Comparison of ENCODE assay signal across 25 cellular contexts in genomic region chr1:160949881-160950280, GRCh38. TPM values are rescaled to one million over a fixed set of nuclear protein-coding genes. Genes with fewer than 3 reads are reported as not detected.
"Had no signal": no experiment of that assay in that cellular context is flagged by ENCODE, and none has a peak within 500 bp of the region (broad histone marks: within the 10 kb centered on the region; RNA-seq: fewer than 3 reads in every experiment).

No MANE protein-coding gene starts in this region.

- H3K27ac ChIP-seq: brain microvascular endothelial cell, colonic mucosa, esophagus muscularis mucosa, gastroesophageal sphincter, heart left ventricle, left ventricle myocardium inferior, ovary, right lobe of liver, thoracic aorta had no signal

- H3K27ac Mint-ChIP-seq: activated B cell treated with CpG ODN at 0.5 μM for 24 hours; activated CD8-positive, alpha-beta T cell treated with anti-CD3 and anti-CD28 coated beads for 36 hours; activated T-helper 2 cell treated with anti-CD3 and anti-CD28 coated beads, Interferon-gamma antibody, Interleukin-2, Interleukin-4, amounts not matched to agents 10 μg/mL and 5 μg/mL and 100 μg/mL, durations not matched to agents 14 hours and 24 hours and 36 hours; naive thymus-derived CD4-positive, alpha-beta T cell; T-helper 2 cell treated with Interferon-gamma antibody and Interleukin-4, amounts not matched to agents 5 μg/mL and 100 μg/mL, for 36 hours had no signal

- H3K36me3 Mint-ChIP-seq: naive thymus-derived CD4-positive, alpha-beta T cell; stimulated activated naive B cell treated with anti-CD40 and anti-IgM and Interleukin-4, amounts not matched to agents 10 μg/mL and 1 μg/mL and 100 μg/mL, for 72 hours had no signal

- H3K4me1 ChIP-seq: colonic mucosa, esophagus muscularis mucosa, gastroesophageal sphincter had no signal

- ATAC-seq: activated CD8-positive, alpha-beta T cell treated with anti-CD3 and anti-CD28 coated beads for 36 hours; gastroesophageal sphincter; heart left ventricle; naive thymus-derived CD4-positive, alpha-beta T cell; stimulated activated naive B cell treated with anti-CD40 and anti-IgM and Interleukin-4, amounts not matched to agents 10 μg/mL and 1 μg/mL and 100 μg/mL, for 72 hours had no signal

- H3K27me3 ChIP-seq: brain microvascular endothelial cell, colonic mucosa, ovary, right lobe of liver had no signal

- H3K9me3 Mint-ChIP-seq: activated B cell treated with CpG ODN at 0.5 μM for 24 hours; activated CD8-positive, alpha-beta T cell treated with anti-CD3 and anti-CD28 coated beads for 36 hours; activated T-helper 2 cell treated with anti-CD3 and anti-CD28 coated beads, Interferon-gamma antibody, Interleukin-2, Interleukin-4, amounts not matched to agents 10 μg/mL and 5 μg/mL and 100 μg/mL, durations not matched to agents 14 hours and 24 hours and 36 hours; stimulated activated naive B cell treated with anti-CD40 and anti-IgM and Interleukin-4, amounts not matched to agents 10 μg/mL and 1 μg/mL and 100 μg/mL, for 72 hours; T-helper 2 cell treated with Interferon-gamma antibody and Interleukin-4, amounts not matched to agents 5 μg/mL and 100 μg/mL, for 36 hours had no signal

- H3K4me3 Mint-ChIP-seq: activated B cell treated with CpG ODN at 0.5 μM for 24 hours; activated CD8-positive, alpha-beta T cell treated with anti-CD3 and anti-CD28 coated beads for 36 hours; naive thymus-derived CD4-positive, alpha-beta T cell; stimulated activated naive B cell treated with anti-CD40 and anti-IgM and Interleukin-4, amounts not matched to agents 10 μg/mL and 1 μg/mL and 100 μg/mL, for 72 hours; T-helper 2 cell treated with Interferon-gamma antibody and Interleukin-4, amounts not matched to agents 5 μg/mL and 100 μg/mL, for 36 hours had no signal

- H3K9me3 ChIP-seq: colonic mucosa, esophagus muscularis mucosa, gastroesophageal sphincter, heart left ventricle, left ventricle myocardium inferior, ovary, right lobe of liver, thoracic aorta had no signal

- H3K4me3 ChIP-seq: colonic mucosa, esophagus muscularis mucosa, gastroesophageal sphincter, heart left ventricle, left ventricle myocardium inferior, ovary, right lobe of liver, thoracic aorta had no signal

- H3K36me3 ChIP-seq: brain microvascular endothelial cell, colonic mucosa, esophagus muscularis mucosa, gastroesophageal sphincter, heart left ventricle, left ventricle myocardium inferior, ovary, right lobe of liver, thoracic aorta had no signal

- DNase-seq: activated B cell treated with CpG ODN at 0.5 μM for 24 hours; activated CD4-positive, alpha-beta T cell treated with anti-CD3 and anti-CD28 coated beads for 4 hours; activated CD8-positive, alpha-beta T cell treated with anti-CD3 and anti-CD28 coated beads for 36 hours; activated naive CD4-positive, alpha-beta T cell treated with Interleukin-2 at 50 U/mL for 16 hours; activated T-cell treated with anti-CD3 and anti-CD28 coated beads, Interleukin-2, amount 50 U/mL, for 1 hour; anterior cingulate cortex; central memory CD4-positive, alpha-beta T cell; colonic mucosa; heart left ventricle; left ventricle myocardium inferior; naive thymus-derived CD4-positive, alpha-beta T cell; ovary; right lobe of liver; stimulated activated CD4-positive, alpha-beta T cell treated with anti-CD3 and anti-CD28 coated beads, Interleukin-4, amount 100 ng/mL, for 24 hours; stimulated activated naive B cell treated with anti-CD40 and anti-IgM and Interleukin-4, amounts not matched to agents 10 μg/mL and 1 μg/mL and 100 μg/mL, for 72 hours had no signal

RNA-seq across cellular contexts. Expression of gene ITLN2, which starts 4.7 kb away (rescaled TPM):
- total RNA-seq: activated B cell treated with CpG ODN at 0.5 μM for 24 hours; activated CD8-positive, alpha-beta T cell treated with anti-CD3 and anti-CD28 coated beads for 36 hours; activated T-helper 2 cell treated with anti-CD3 and anti-CD28 coated beads, Interferon-gamma antibody, Interleukin-2, Interleukin-4, amounts not matched to agents 10 μg/mL and 5 μg/mL and 100 μg/mL, durations not matched to agents 14 hours and 24 hours and 36 hours; colonic mucosa; esophagus muscularis mucosa; gastroesophageal sphincter; kidney epithelial cell; mucosa of gallbladder; naive thymus-derived CD4-positive, alpha-beta T cell; pulmonary artery endothelial cell; urinary bladder had no signal
- polyA plus RNA-seq: naive thymus-derived CD4-positive, alpha-beta T cell had no signal
